ENCODE assay signal across 2 cellular contexts in the genomic region with DNA sequence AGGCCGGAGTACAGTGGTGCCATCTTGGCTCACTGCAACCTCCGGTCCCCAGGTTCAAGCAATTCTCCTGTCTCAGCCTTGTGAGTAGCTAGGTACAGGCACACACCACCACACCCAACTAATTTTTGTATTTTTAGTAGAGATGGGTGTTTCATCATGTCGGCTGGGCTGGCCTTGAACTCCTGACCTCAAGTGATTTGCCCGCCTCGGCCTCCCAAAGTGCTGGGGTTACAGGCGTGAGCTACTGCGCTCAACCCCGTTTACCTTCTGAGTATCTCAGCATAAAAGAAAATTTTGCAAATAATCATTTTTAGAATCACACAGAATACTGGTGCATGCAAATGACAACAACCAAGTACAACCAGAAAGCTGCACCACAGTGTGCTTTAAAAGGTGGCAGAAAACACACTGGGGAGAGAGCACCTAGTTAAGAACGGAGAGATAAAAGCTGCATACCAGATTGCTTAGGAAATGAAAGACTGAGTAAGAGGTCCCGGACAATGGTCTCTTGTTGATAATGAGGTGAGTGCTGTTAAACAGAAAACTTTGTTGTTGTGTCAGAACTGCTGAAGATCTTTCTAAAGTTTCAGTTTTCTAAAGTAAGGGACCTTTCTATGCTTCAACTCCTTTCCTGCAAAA.
TF ChIP-seq lines count a peak whose summit lies in the region.

No MANE protein-coding gene starts in this region.

TF ChIP-seq in WTC11, 78 proteins besides CTCF, POLR2A, EP300 and RAD21 (continued from another document):
- TF ChIP-seq, protein P1, sequence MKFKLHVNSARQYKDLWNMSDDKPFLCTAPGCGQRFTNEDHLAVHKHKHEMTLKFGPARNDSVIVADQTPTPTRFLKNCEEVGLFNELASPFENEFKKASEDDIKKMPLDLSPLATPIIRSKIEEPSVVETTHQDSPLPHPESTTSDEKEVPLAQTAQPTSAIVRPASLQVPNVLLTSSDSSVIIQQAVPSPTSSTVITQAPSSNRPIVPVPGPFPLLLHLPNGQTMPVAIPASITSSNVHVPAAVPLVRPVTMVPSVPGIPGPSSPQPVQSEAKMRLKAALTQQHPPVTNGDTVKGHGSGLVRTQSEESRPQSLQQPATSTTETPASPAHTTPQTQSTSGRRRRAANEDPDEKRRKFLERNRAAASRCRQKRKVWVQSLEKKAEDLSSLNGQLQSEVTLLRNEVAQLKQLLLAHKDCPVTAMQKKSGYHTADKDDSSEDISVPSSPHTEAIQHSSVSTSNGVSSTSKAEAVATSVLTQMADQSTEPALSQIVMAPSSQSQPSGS (CRISPR knock-in tag; IDR thresholded peaks at IDR 0.05; ENCODE audit: borderline replicate concordance, low read depth): no peak
- TF ChIP-seq, protein P2, sequence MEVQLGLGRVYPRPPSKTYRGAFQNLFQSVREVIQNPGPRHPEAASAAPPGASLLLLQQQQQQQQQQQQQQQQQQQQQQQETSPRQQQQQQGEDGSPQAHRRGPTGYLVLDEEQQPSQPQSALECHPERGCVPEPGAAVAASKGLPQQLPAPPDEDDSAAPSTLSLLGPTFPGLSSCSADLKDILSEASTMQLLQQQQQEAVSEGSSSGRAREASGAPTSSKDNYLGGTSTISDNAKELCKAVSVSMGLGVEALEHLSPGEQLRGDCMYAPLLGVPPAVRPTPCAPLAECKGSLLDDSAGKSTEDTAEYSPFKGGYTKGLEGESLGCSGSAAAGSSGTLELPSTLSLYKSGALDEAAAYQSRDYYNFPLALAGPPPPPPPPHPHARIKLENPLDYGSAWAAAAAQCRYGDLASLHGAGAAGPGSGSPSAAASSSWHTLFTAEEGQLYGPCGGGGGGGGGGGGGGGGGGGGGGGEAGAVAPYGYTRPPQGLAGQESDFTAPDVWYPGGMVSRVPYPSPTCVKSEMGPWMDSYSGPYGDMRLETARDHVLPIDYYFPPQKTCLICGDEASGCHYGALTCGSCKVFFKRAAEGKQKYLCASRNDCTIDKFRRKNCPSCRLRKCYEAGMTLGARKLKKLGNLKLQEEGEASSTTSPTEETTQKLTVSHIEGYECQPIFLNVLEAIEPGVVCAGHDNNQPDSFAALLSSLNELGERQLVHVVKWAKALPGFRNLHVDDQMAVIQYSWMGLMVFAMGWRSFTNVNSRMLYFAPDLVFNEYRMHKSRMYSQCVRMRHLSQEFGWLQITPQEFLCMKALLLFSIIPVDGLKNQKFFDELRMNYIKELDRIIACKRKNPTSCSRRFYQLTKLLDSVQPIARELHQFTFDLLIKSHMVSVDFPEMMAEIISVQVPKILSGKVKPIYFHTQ (CRISPR knock-in tag; IDR thresholded peaks at IDR 0.05): no peak
- no peak for TF ChIP-seq MXD4 (CRISPR knock-in tag; IDR thresholded peaks at IDR 0.05; ENCODE audit: borderline replicate concordance)

TF ChIP-seq in H1, 55 proteins besides CTCF, POLR2A, EP300 and RAD21 (continued from another document):
- no peak for TF ChIP-seq EGR1 (IDR thresholded peaks at IDR 0.05; ENCODE audit: borderline replicate concordance, low read depth, low read length)
- no peak for TF ChIP-seq RXRA (IDR thresholded peaks at IDR 0.05; ENCODE audit: insufficient read depth, low read depth, low read length)
- TF ChIP-seq GABPA (IDR thresholded peaks at IDR 0.05; ENCODE audit: borderline replicate concordance, insufficient read depth, low read length): no peak
